ENCODE assay signal across 8 cellular contexts in the genomic region with DNA sequence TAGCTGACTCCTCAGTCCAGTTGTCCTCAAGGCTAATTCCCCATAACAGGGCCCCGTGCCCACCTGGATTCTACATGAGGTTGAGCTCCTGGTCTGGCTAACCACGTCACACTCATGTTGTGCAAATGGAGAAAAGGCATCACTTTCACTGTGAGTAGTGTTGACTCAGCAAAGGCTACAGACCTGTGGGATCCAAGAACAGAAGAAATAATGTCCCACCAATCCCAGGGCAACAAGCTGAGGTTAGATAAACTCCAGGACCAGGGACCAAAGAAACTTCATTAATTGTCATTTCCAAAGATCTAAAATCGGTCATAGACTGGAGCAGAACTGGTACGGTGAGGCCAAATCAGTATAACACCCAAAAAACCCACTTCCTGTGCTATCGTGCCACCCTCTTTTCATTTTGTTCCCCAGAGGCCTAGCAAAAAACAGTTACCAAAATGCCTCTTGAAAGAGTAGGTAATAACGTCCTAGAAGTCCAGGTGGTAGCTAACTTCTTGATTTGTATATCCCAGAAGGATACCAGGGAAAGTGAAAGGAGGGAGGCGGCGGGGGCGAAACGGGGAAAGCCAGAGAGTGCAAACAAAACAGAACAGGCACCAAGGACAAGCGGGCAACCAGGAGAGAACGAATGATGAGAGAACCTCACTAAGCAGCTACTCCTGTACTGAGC. TPM values are rescaled to one million over a fixed set of nuclear protein-coding genes. Genes with fewer than 3 reads are reported as not detected.
DNase-seq lines count a peak whose midpoint lies in the region; ATAC-seq, FAIRE-seq and TF ChIP-seq lines count a peak whose summit lies in the region.

No MANE protein-coding gene starts in this region.

- no peak for FAIRE-seq in A549 (lab: Jason Lieb, UNC)

- no peak for TF ChIP-seq CTCF in A549 (IDR thresholded peaks at IDR 0.05)
- no peak for TF ChIP-seq CTCF in testis (IDR thresholded peaks at IDR 0.05)

- TF ChIP-seq RAD21 in A549 (conservative IDR thresholded peaks at IDR 0.05 in 1 of 2, IDR thresholded peaks at IDR 0.05 in 1 of 2), result no peak

- H3K4me2 ChIP-seq in A549, result peak overlapping the region; percentile 89

- H3K4me3 ChIP-seq in A549 (no peak overlapping the region), iPS-20b (ENCODE audit: low read length) (no peak overlapping the region), testis (no peak overlapping the region)

- no peaks in the 10 kb centered on the region for H3K27me3 ChIP-seq in iPS-20b (ENCODE audit: insufficient read depth, low read length)
- H3K27me3 ChIP-seq in testis, result no peaks in the 10 kb centered on the region

- CTCF ChIA-PET in A549 (lab: Yijun Ruan, JAX), result interaction anchor here (0.9 to 7.4 kb wide), 6 partner anchors 8 to 439 kb away, joined by 3 to 69 read pairs (median 4); a partner anchor contains a TSS

- H3K4me3 Mint-ChIP-seq in stimulated activated naive CD8-positive, alpha-beta T cell treated with anti-CD3 and anti-CD28 coated beads, Interleukin-15, Interleukin-2, amounts not matched to agents 100 ng/mL and 50 ng/mL, for 24 hours, result peak overlapping the region; percentile 96

- H3K4me1 Mint-ChIP-seq in stimulated activated naive CD8-positive, alpha-beta T cell treated with anti-CD3 and anti-CD28 coated beads, Interleukin-15, Interleukin-2, amounts not matched to agents 100 ng/mL and 50 ng/mL, for 24 hours (ENCODE audit: low read depth), result peaks cover 56% of the 10 kb centered on the region

- POLR2A ChIA-PET in A549 (lab: Yijun Ruan, JAX), result no interaction called here

- H3K9me3 ChIP-seq in A549 (no peaks in the 10 kb centered on the region), iPS-20b (ENCODE audit: insufficient read depth, low read depth, low read length) (no peaks in the 10 kb centered on the region), testis (no peaks in the 10 kb centered on the region)

- H3K4me1 ChIP-seq in A549 (peaks cover 12% of the 10 kb centered on the region; the same call in 1 of the 3 replicates), iPS-20b (ENCODE audit: insufficient read depth, low read length) (0 out of 2 replicates have a peak, but pooled peaks cover 10% of the 10 kb centered on the region), testis (peaks cover 18% of the 10 kb centered on the region)

- no peak overlapping the region; a peak in 1 of 6 replicates for H3K27ac ChIP-seq in A549
- H3K27ac ChIP-seq in iPS-20b (ENCODE audit: low read length), result no peak overlapping the region
- no peak overlapping the region for H3K27ac ChIP-seq in testis

- H3K27ac Mint-ChIP-seq in stimulated activated naive CD8-positive, alpha-beta T cell treated with anti-CD3 and anti-CD28 coated beads, Interleukin-15, Interleukin-2, amounts not matched to agents 100 ng/mL and 50 ng/mL, for 24 hours, result peak overlapping the region; percentile 97

- no peak for TF ChIP-seq POLR2A in A549 (IDR thresholded peaks at IDR 0.05; ENCODE audit: low read length)
- TF ChIP-seq POLR2A in testis (IDR thresholded peaks at IDR 0.05), result no peak

- no peak for ATAC-seq in A549
- peak; percentile 41 for ATAC-seq in HG03175 (IDR thresholded peaks at IDR 0.05; ENCODE audit: unreplicated experiment)

- H3K36me3 ChIP-seq in iPS-20b (ENCODE audit: insufficient read depth, low read depth, low read length), result peaks cover 29% of the 10 kb centered on the region
- no peaks in the 10 kb centered on the region for H3K36me3 ChIP-seq in testis (ENCODE audit: low read depth, missing control alignments)

- 69% methylated on average over 12 of the region's 12 CpGs for WGBS in A549 (ENCODE audit: missing lambda C conversion rate)
- WGBS in testis, 2 donors, result 74 to 77% methylated on average over 12 of the region's 12 CpGs

- H3K27me3 Mint-ChIP-seq in stimulated activated naive CD8-positive, alpha-beta T cell treated with anti-CD3 and anti-CD28 coated beads, Interleukin-15, Interleukin-2, amounts not matched to agents 100 ng/mL and 50 ng/mL, for 24 hours, result no peaks in the 10 kb centered on the region

- H3K9ac ChIP-seq in iPS-20b (ENCODE audit: low read depth, low read length), result peak overlapping the region; percentile 92; the same call in 1 of the 2 replicates

- H3K9me3 Mint-ChIP-seq in stimulated activated naive CD8-positive, alpha-beta T cell treated with anti-CD3 and anti-CD28 coated beads, Interleukin-15, Interleukin-2, amounts not matched to agents 100 ng/mL and 50 ng/mL, for 24 hours, result no peaks in the 10 kb centered on the region

- DNase-seq in A549 (ENCODE audit: low read depth in 1 of 2, low spot score in 1 of 2) (no peak), testis (no peak), NCI-H524 (lab: John Stamatoyannopoulos, UW) (no peak), NCI-H1417 (lab: John Stamatoyannopoulos, UW) (no peak)
- DNase-seq in activated CD8-positive, alpha-beta memory T cell treated with anti-CD3 and anti-CD28 coated beads, Interleukin-2, amount 50 U/mL, for 48 hours, result peak; percentile 72

- intact Hi-C loops in testis (cut with DNase I; ENCODE audit: low total_unique reads), result no loop called here

- TF ChIP-seq EP300 in A549 (IDR thresholded peaks at IDR 0.05), result no peak

- peaks cover 43% of the 10 kb centered on the region for H3K36me3 Mint-ChIP-seq in stimulated activated naive CD8-positive, alpha-beta T cell treated with anti-CD3 and anti-CD28 coated beads, Interleukin-15, Interleukin-2, amounts not matched to agents 100 ng/mL and 50 ng/mL, for 24 hours (ENCODE audit: low read depth)

TF ChIP-seq in A549, 52 proteins besides CTCF, POLR2A, EP300 and RAD21 (continues in another document):
- TF ChIP-seq CBX2 (IDR thresholded peaks at IDR 0.05; ENCODE audit: borderline replicate concordance, low read depth) (no peak), CEBPB (IDR thresholded peaks at IDR 0.05) (no peak), FOXS1 (CRISPR knock-in tag; IDR thresholded peaks at IDR 0.05) (no peak), CBX8 (IDR thresholded peaks at IDR 0.05) (no peak), TFCP2L1 (CRISPR knock-in tag; IDR thresholded peaks at IDR 0.05) (no peak), TP53 (CRISPR knock-in tag; IDR thresholded peaks at IDR 0.05) (no peak), KDM1A (IDR thresholded peaks at IDR 0.05; ENCODE audit: low read depth) (no peak), SREBF2 (IDR thresholded peaks at IDR 0.05) (no peak), FOSL2 (IDR thresholded peaks at IDR 0.05) (no peak), FOSL2 (CRISPR knock-in tag; IDR thresholded peaks at IDR 0.05) (no peak), KDM5A (IDR thresholded peaks at IDR 0.05) (no peak), CHD2 (IDR thresholded peaks at IDR 0.05; ENCODE audit: low read length, partially characterized antibody) (no peak)
- TF ChIP-seq, protein P1, sequence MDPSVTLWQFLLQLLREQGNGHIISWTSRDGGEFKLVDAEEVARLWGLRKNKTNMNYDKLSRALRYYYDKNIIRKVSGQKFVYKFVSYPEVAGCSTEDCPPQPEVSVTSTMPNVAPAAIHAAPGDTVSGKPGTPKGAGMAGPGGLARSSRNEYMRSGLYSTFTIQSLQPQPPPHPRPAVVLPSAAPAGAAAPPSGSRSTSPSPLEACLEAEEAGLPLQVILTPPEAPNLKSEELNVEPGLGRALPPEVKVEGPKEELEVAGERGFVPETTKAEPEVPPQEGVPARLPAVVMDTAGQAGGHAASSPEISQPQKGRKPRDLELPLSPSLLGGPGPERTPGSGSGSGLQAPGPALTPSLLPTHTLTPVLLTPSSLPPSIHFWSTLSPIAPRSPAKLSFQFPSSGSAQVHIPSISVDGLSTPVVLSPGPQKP (IDR thresholded peaks at IDR 0.05; ENCODE audit: low read depth, low read length), result no peak
- TF ChIP-seq, protein P2, sequence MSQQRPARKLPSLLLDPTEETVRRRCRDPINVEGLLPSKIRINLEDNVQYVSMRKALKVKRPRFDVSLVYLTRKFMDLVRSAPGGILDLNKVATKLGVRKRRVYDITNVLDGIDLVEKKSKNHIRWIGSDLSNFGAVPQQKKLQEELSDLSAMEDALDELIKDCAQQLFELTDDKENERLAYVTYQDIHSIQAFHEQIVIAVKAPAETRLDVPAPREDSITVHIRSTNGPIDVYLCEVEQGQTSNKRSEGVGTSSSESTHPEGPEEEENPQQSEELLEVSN (IDR thresholded peaks at IDR 0.05; ENCODE audit: borderline replicate concordance, low read depth), result no peak

RNA-seq across cellular contexts. Expression of a gene that starts 1.4 kb away (rescaled TPM):
- polyA plus RNA-seq in A549 (2011; rRNA removed), result 9.8 and 12.8 TPM in 2 replicates
- polyA plus RNA-seq in A549 (2012; cell fraction: cytosol; rRNA removed), result 19.0 and 21.8 TPM in 2 replicates
- polyA plus RNA-seq in A549 (2012; cell fraction: nucleus; rRNA removed), result 55.7 and 65.6 TPM in 2 replicates
- polyA plus RNA-seq in A549 (2017; fragmentation: RNase III; extraction: RNeasy Plus Mini Kit Qiagen cat#74134 plus additional on column Dnase treatment), result 17.8 to 20.1 TPM (median 19.6 TPM) in 3 replicates
- 14.9 and 17.8 TPM in 2 replicates for polyA minus RNA-seq in A549 (2011; rRNA and poly(A)+ RNA removed)
- 10 to 100 TPM; 57.7 to 66.5 TPM for total RNA-seq in testis
- 52.0 TPM for polyA plus RNA-seq in testis (ENCODE audit: insufficient read depth, low read depth, low replicate concordance)

RNA-seq across cellular contexts. Expression of a gene that starts 2.0 kb away (rescaled TPM):
- polyA plus RNA-seq in A549 (2011; rRNA removed) (14.0 and 15.9 TPM in 2 replicates), A549 (2017; fragmentation: RNase III; extraction: RNeasy Plus Mini Kit Qiagen cat#74134 plus additional on column Dnase treatment) (10.6 to 11.6 TPM (median 11.0 TPM) in 3 replicates), testis (ENCODE audit: insufficient read depth, low read depth, low replicate concordance) (44.9 TPM)
- 11.4 and 11.6 TPM in 2 replicates for polyA plus RNA-seq in A549 (2012; cell fraction: cytosol; rRNA removed)
- 14.1 and 16.2 TPM in 2 replicates for polyA plus RNA-seq in A549 (2012; cell fraction: nucleus; rRNA removed)
- polyA minus RNA-seq in A549 (2011; rRNA and poly(A)+ RNA removed), result 36.7 and 40.3 TPM in 2 replicates
- total RNA-seq in testis, result 10 to 100 TPM; 37.8 to 48.9 TPM

RNA-seq across cellular contexts. Expression of a gene that starts 31.3 kb away (rescaled TPM):
- 34.2 and 43.2 TPM in 2 replicates for polyA plus RNA-seq in A549 (2011; rRNA removed)
- 104 and 153 TPM in 2 replicates for polyA plus RNA-seq in A549 (2012; cell fraction: cytosol; rRNA removed)
- 153 and 173 TPM in 2 replicates for polyA plus RNA-seq in A549 (2012; cell fraction: nucleus; rRNA removed)
- 257 to 296 TPM (median 287 TPM) in 3 replicates for polyA plus RNA-seq in A549 (2017; fragmentation: RNase III; extraction: RNeasy Plus Mini Kit Qiagen cat#74134 plus additional on column Dnase treatment)
- 16.0 and 24.1 TPM in 2 replicates for polyA minus RNA-seq in A549 (2011; rRNA and poly(A)+ RNA removed)
- total RNA-seq in testis, result 100 to 1,000 TPM; 167 to 187 TPM
- polyA plus RNA-seq in testis (ENCODE audit: insufficient read depth, low read depth, low replicate concordance), result 800 TPM

RNA-seq across cellular contexts. Expression of a gene that starts 51.9 kb away (rescaled TPM):
- 8.5 and 15.4 TPM in 2 replicates for polyA plus RNA-seq in A549 (2011; rRNA removed)
- 10.2 and 10.7 TPM in 2 replicates for polyA plus RNA-seq in A549 (2012; cell fraction: cytosol; rRNA removed)
- polyA plus RNA-seq in A549 (2012; cell fraction: nucleus; rRNA removed), result 28.6 and 37.9 TPM in 2 replicates
- 5.5 to 6.4 TPM (median 5.9 TPM) in 3 replicates for polyA plus RNA-seq in A549 (2017; fragmentation: RNase III; extraction: RNeasy Plus Mini Kit Qiagen cat#74134 plus additional on column Dnase treatment)
- polyA minus RNA-seq in A549 (2011; rRNA and poly(A)+ RNA removed), result 25.7 and 34.3 TPM in 2 replicates
- total RNA-seq in testis, result 100 to 1,000 TPM in 1 of 2 donors, 10 to 100 TPM in 1; 93.8 to 129 TPM
- polyA plus RNA-seq in testis (ENCODE audit: insufficient read depth, low read depth, low replicate concordance), result 69.5 TPM
